In the genomic region with DNA sequence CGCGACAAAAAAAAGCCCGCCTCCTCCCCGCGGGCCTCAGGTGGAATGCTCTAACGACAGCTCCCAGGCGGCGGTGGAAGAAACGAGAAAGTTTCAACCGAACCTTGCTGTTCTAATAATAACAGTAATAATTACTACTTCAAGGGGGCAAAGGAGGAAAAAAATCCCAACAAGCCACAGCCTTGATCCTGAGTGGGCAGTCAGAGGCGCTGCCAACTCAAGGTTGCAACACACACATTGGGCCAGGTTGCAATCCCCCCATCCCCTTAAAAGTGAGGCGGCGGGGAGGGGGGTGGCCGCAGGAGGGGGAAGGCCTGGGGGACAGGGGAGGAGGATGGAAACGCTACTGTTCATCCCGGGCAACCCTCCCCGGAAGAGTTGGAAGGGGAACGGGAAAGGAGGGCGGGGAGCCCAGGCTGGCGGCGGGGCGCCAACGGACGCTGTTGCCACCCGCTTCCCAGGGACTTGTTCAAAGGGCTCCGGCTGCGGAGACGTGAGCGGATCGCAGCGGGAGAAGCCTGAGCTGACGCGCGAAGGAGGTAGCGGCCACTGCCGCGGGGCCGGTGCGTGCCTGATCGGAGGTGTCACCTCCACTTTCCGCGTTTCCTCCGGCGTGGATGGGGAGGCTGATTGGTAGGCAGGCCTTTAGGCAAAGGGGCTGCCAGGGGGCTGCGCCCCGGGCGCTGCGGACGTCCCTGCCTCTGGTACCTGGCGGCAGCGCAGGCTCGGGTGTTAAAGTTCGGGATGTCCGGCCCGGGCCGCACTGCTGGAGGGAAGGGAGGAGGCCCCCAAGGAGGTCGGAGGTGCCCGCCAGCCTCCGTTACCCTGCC, we compare ENCODE assay signal across 8 cellular contexts. TPM values are rescaled to one million over a fixed set of nuclear protein-coding genes. Genes with fewer than 3 reads are reported as not detected.
DNase-seq lines count a peak whose midpoint lies in the region; ATAC-seq and TF ChIP-seq lines count a peak whose summit lies in the region.

No MANE protein-coding gene starts in this region.

- H3K27ac ChIP-seq in VCaP (peak overlapping the region; percentile 90), caudate nucleus (ENCODE audit: low read depth, low read length) (peak overlapping the region; percentile 96), spleen (peak overlapping the region; percentile 93 to 99 (median 98))

- H3K4me1 ChIP-seq in spleen: peaks cover 19 to 42% (median 38%) of the 10 kb centered on the region in 6 donors

- intact Hi-C loops in spleen (cut with DNase I; ENCODE audit: low total_unique reads): no loop called here

- TF ChIP-seq CTCF in VCaP (conservative IDR thresholded peaks at IDR 0.05) (no peak), spleen (IDR thresholded peaks at IDR 0.05 in 8 of 11, conservative IDR thresholded peaks at IDR 0.05 in 3 of 11) (no peak)

- peak; percentile 61 for DNase-seq in NK-92 treated with Interleukin-12 subunit alpha and Interleukin-12 subunit beta, amount 100 ng/mL, for 24 hours (lab: John Stamatoyannopoulos, UW)
- no peak for DNase-seq in NK-92 (lab: John Stamatoyannopoulos, UW; ENCODE audit: unreplicated experiment)
- peak; percentile 43 for DNase-seq in LoVo (ENCODE audit: low spot score)
- peak in 57 of 61 donors; percentile 17 to 80 (median 58) for DNase-seq in caudate nucleus (lab: John Stamatoyannopoulos, UW)
- peak; percentile 80 for DNase-seq in islet precursor cell
- DNase-seq in spleen: peak; percentile 93

- 0 to 1% (median 0%) methylated on average over 25 to 59 of the region's 59 CpGs for WGBS in spleen, 5 donors

- no peaks in the 10 kb centered on the region for H3K9me3 ChIP-seq in spleen

- no peaks in the 10 kb centered on the region for H3K36me3 ChIP-seq in spleen

- TF ChIP-seq POLR2A in spleen (IDR thresholded peaks at IDR 0.05): no peak

- peak overlapping the region; percentile 71 to 92 (median 84) for H3K4me3 ChIP-seq in spleen

- H3K27me3 ChIP-seq in spleen (replicated peaks in 1 of 7): no peaks in the 10 kb centered on the region

- ATAC-seq in GM18909 (IDR thresholded peaks at IDR 0.05; ENCODE audit: poor library complexity, unreplicated experiment): no peak

RNA-seq across cellular contexts. Expression of gene SMARCA2, which starts 0.6 kb away (rescaled TPM):
- 100 to 1,000 TPM; 163 to 252 (median 194) TPM for total RNA-seq in spleen
- polyA plus RNA-seq in spleen: 10 to 100 TPM; 41.9 to 52.8 (median 49.3) TPM
